8 cellular contexts compared by ENCODE assay signal in genomic region chr4:88159137-88159725, GRCh38. TPM values are rescaled to one million over a fixed set of nuclear protein-coding genes. Genes with fewer than 3 reads are reported as not detected.
A peak's percentile ranks its signal among the peaks of the same experiment; 100 is the strongest.
DNase-seq lines count a peak whose midpoint lies in the region; ATAC-seq, FAIRE-seq and TF ChIP-seq lines count a peak whose summit lies in the region.

No MANE protein-coding gene starts in this region.

- no peaks in the 10 kb centered on the region for H4K20me1 ChIP-seq in astrocyte (ENCODE audit: insufficient read depth, low read length)

- H2AFZ ChIP-seq in astrocyte (ENCODE audit: low read depth, low read length), result peak overlapping the region; percentile 99

- peak; percentile 26 for ATAC-seq in HG03460 (IDR thresholded peaks at IDR 0.05; ENCODE audit: unreplicated experiment)
- no peak for ATAC-seq in GM18873 (IDR thresholded peaks at IDR 0.05; ENCODE audit: low FRiP score, unreplicated experiment)

- TF ChIP-seq CTCF in astrocyte (IDR thresholded peaks at IDR 0.05; ENCODE audit: insufficient read depth, low read depth, low read length), result no peak
- TF ChIP-seq CTCF in stomach (IDR thresholded peaks at IDR 0.05), result no peak

- peak overlapping the region; percentile 75 for H3K9ac ChIP-seq in astrocyte (ENCODE audit: low read length)

- no peak overlapping the region for H3K27ac Mint-ChIP-seq in activated naive CD4-positive, alpha-beta T cell treated with anti-CD3 and anti-CD28 coated beads for 36 hours
- no peak overlapping the region for H3K27ac Mint-ChIP-seq in astrocyte (ENCODE audit: unreplicated experiment)

- H3K4me3 Mint-ChIP-seq in activated naive CD4-positive, alpha-beta T cell treated with anti-CD3 and anti-CD28 coated beads for 36 hours, result peak overlapping the region; percentile 73
- peak overlapping the region; percentile 85 for H3K4me3 Mint-ChIP-seq in astrocyte (ENCODE audit: unreplicated experiment)

- no peak for DNase-seq in activated naive CD4-positive, alpha-beta T cell treated with anti-CD3 and anti-CD28 coated beads for 36 hours
- no peak for DNase-seq in activated naive CD4-positive, alpha-beta T cell treated with Interleukin-2 at 50 U/mL for 16 hours
- no peak for DNase-seq in astrocyte (ENCODE audit: low read depth)
- peak; percentile 94 for DNase-seq in islet precursor cell
- peak; percentile 36 for DNase-seq in stomach
- no peak for DNase-seq in cortex of kidney (lab: John Stamatoyannopoulos, UW)

- H3K4me1 ChIP-seq in astrocyte (ENCODE audit: insufficient read depth, low read length), result peaks cover 4% of the 10 kb centered on the region
- H3K4me1 ChIP-seq in stomach, result peaks cover 0 to 14% (median 12%) of the 10 kb centered on the region in 4 donors

- intact Hi-C loops in activated naive CD4-positive, alpha-beta T cell treated with anti-CD3 and anti-CD28 coated beads for 36 hours (cut with micrococcal nuclease), result loop anchor here (5.0 kb wide), 1 partner anchor 152 kb away; the partner anchor contains the start of gene PKD2
- intact Hi-C loops in stomach (cut with DNase I; ENCODE audit: low total_unique reads), result no loop called here

- CTCF ChIA-PET in activated naive CD4-positive, alpha-beta T cell treated with anti-CD3 and anti-CD28 coated beads for 36 hours (lab: Charles Lee), result interaction anchor here (0.9 kb wide), 1 partner anchor 52 kb away, joined by 4 read pairs; no protein-coding TSS in a partner anchor

- TF ChIP-seq POLR2A in stomach (IDR thresholded peaks at IDR 0.05), result no peak

- H3K27me3 ChIP-seq in astrocyte (ENCODE audit: insufficient read depth, low read length) (no peaks in the 10 kb centered on the region), stomach (peaks cover 0 to 15% (median 6%) of the 10 kb centered on the region in 3 donors)

- H3K4me1 Mint-ChIP-seq in activated naive CD4-positive, alpha-beta T cell treated with anti-CD3 and anti-CD28 coated beads for 36 hours (ENCODE audit: low read depth), result peaks cover 12% of the 10 kb centered on the region
- peaks cover 3% of the 10 kb centered on the region for H3K4me1 Mint-ChIP-seq in astrocyte (ENCODE audit: low read depth, unreplicated experiment)

- FAIRE-seq in astrocyte (lab: Jason Lieb, UNC), result no peak

- H3K79me2 ChIP-seq in astrocyte (ENCODE audit: insufficient read depth, low read length), result no peaks in the 10 kb centered on the region

- H3K27ac ChIP-seq in astrocyte (ENCODE audit: low read depth, low read length) (peak overlapping the region; percentile 3), stomach (peak overlapping the region in 2 of 5 donors; percentile 43 to 47)

- H3K4me3 ChIP-seq in astrocyte (ENCODE audit: insufficient read depth, low read depth, low read length) (peak overlapping the region; percentile 75), stomach (peak overlapping the region; percentile 49 to 80 (median 62))

- H3K36me3 ChIP-seq in astrocyte (ENCODE audit: insufficient read depth, low read length) (no peaks in the 10 kb centered on the region), stomach (no peaks in the 10 kb centered on the region)

- WGBS in stomach, 5 donors, result 12 to 18% (median 16%) methylated on average over 19 of the region's 19 CpGs

- no peaks in the 10 kb centered on the region for H3K9me3 Mint-ChIP-seq in activated naive CD4-positive, alpha-beta T cell treated with anti-CD3 and anti-CD28 coated beads for 36 hours
- no peaks in the 10 kb centered on the region for H3K9me3 Mint-ChIP-seq in astrocyte (ENCODE audit: unreplicated experiment)

- H3K27me3 Mint-ChIP-seq in activated naive CD4-positive, alpha-beta T cell treated with anti-CD3 and anti-CD28 coated beads for 36 hours (ENCODE audit: low read depth), result peaks cover 20% of the 10 kb centered on the region
- peaks cover 11% of the 10 kb centered on the region for H3K27me3 Mint-ChIP-seq in astrocyte (ENCODE audit: low read depth, unreplicated experiment)

- no peaks in the 10 kb centered on the region for H3K36me3 Mint-ChIP-seq in activated naive CD4-positive, alpha-beta T cell treated with anti-CD3 and anti-CD28 coated beads for 36 hours (ENCODE audit: low read depth)
- no peaks in the 10 kb centered on the region for H3K36me3 Mint-ChIP-seq in astrocyte (ENCODE audit: low read depth, unreplicated experiment)

- no peak for TF ChIP-seq EP300 in stomach (IDR thresholded peaks at IDR 0.05)

- H3K9me3 ChIP-seq in astrocyte (ENCODE audit: insufficient read depth, low read depth, low read length) (no peaks in the 10 kb centered on the region), stomach (peaks cover 0 to 2% (median 0%) of the 10 kb centered on the region in 4 donors)

- H3K4me2 ChIP-seq in astrocyte (ENCODE audit: low read length), result peak overlapping the region; percentile 100

RNA-seq across cellular contexts. Expression of gene ABCG2, which starts 0.8 kb away (rescaled TPM):
- under 1 TPM; 0.35 to 0.55 TPM for total RNA-seq in activated naive CD4-positive, alpha-beta T cell treated with anti-CD3 and anti-CD28 coated beads for 36 hours
- total RNA-seq in astrocyte (0.34 and 2.5 TPM in 2 replicates), stomach (10 to 100 TPM in 1 of 5 donors, 1 to 10 TPM in 2, not detected in 2; 1.3 to 17.8 (median 6.4) TPM)
- under 1 TPM; 0.25 to 0.61 (median 0.55) TPM for polyA plus RNA-seq in stomach

Comparison
In these comparisons a context has a peak if more than half of its experiments do, and no peak if none do; other contexts are left out.
1. DNase-seq: peak in islet precursor cell (single experiment) and stomach (single experiment); none in activated naive CD4-positive, alpha-beta T cell treated with anti-CD3 and anti-CD28 coated beads for 36 hours (single experiment), activated naive CD4-positive, alpha-beta T cell treated with Interleukin-2 at 50 U/mL for 16 hours (single experiment), astrocyte (single experiment) and cortex of kidney (single experiment).